Comparison of ENCODE assay signal across 15 cellular contexts in genomic region chr19:52722062-52723005, GRCh38. TPM values are rescaled to one million over a fixed set of nuclear protein-coding genes. Genes with fewer than 3 reads are reported as not detected.
DNase-seq lines count a peak whose midpoint lies in the region; ATAC-seq, FAIRE-seq and TF ChIP-seq lines count a peak whose summit lies in the region.
"Had no signal": no experiment of that assay in that cellular context is flagged by ENCODE, and none has a peak within 500 bp of the region (broad histone marks: within the 10 kb centered on the region; RNA-seq: fewer than 3 reads in every experiment).

No MANE protein-coding gene starts in this region.

- no peak for ATAC-seq in activated T-cell treated with anti-CD3 and anti-CD28 coated beads, Interleukin-2, amount 50 U/mL, for 72 hours (replicated peaks in 1 of 2)
- ATAC-seq: stimulated activated naive CD8-positive, alpha-beta T cell treated with anti-CD3 and anti-CD28 coated beads, Interleukin-15, amount 100 ng/mL, for 72 hours had no signal

- H3K27me3 ChIP-seq in adipocyte (replicated peaks; ENCODE audit: control insufficient read depth, insufficient read depth, low read length) (no peaks in the 10 kb centered on the region), neural progenitor cell (no peaks in the 10 kb centered on the region)
- H3K27me3 ChIP-seq: neutrophil had no signal

- no peak overlapping the region for H3K4me2 ChIP-seq in neural progenitor cell

- H4K20me1 ChIP-seq in neural progenitor cell (ENCODE audit: low read depth), result peaks cover under 1% of the 10 kb centered on the region

- no peak for DNase-seq in activated T-cell treated with anti-CD3 and anti-CD28 coated beads, Interleukin-2, amount 50 U/mL, for 72 hours
- DNase-seq in activated T-cell treated with anti-CD3 and anti-CD28 coated beads for 4 hours, result no peak
- peak; percentile 85 for DNase-seq in adipocyte (ENCODE audit: low read depth)
- DNase-seq in fibroblast of the conjunctiva (ENCODE audit: low read depth), result peak; percentile 34
- DNase-seq in urothelium cell line (ENCODE audit: low spot score), result peak; percentile 13
- DNase-seq in neural progenitor cell (ENCODE audit: low spot score), result no peak
- DNase-seq in DMS53 treated with DMSO at 0.1 percent for 48 hours (lab: John Stamatoyannopoulos, UW; ENCODE audit: unreplicated experiment), result no peak
- DNase-seq in NCI-H2196 treated with DMSO at 0.1 percent for 48 hours (lab: John Stamatoyannopoulos, UW; ENCODE audit: unreplicated experiment), result no peak
- DNase-seq: activated CD4-positive, alpha-beta memory T cell treated with anti-CD3 and anti-CD28 coated beads, Interleukin-2, amount 10 ng/mL, durations not matched to agents 7 days and 5 days; DMS53; NCI-H1417; stimulated activated CD4-positive, alpha-beta T cell treated with anti-CD3 and anti-CD28 coated beads, Interleukin-2, amount 100 ng/mL, for 48 hours; stimulated activated naive CD8-positive, alpha-beta T cell treated with anti-CD3 and anti-CD28 coated beads, Interleukin-15, amount 100 ng/mL, for 72 hours had no signal

- H2AFZ ChIP-seq in neural progenitor cell (replicated peaks), result no peak overlapping the region

- peaks cover 16% of the 10 kb centered on the region for H3K36me3 ChIP-seq in adipocyte (ENCODE audit: control insufficient read depth, insufficient read depth, low read length, severe bottlenecking)
- no peaks in the 10 kb centered on the region for H3K36me3 ChIP-seq in neural progenitor cell

- TF ChIP-seq CTCF in neural progenitor cell (IDR thresholded peaks at IDR 0.05), result no peak

- H3K4me1 ChIP-seq in adipocyte (ENCODE audit: control insufficient read depth, insufficient read depth, low read length), result peaks cover 5% of the 10 kb centered on the region
- peaks cover 2% of the 10 kb centered on the region for H3K4me1 ChIP-seq in neural progenitor cell

- peak overlapping the region; percentile 73 for H3K27ac Mint-ChIP-seq in activated T-cell treated with anti-CD3 and anti-CD28 coated beads, Interleukin-2, amount 50 U/mL, for 72 hours
- H3K27ac Mint-ChIP-seq in neural progenitor cell, result no peak overlapping the region
- H3K27ac Mint-ChIP-seq: activated CD4-positive, alpha-beta memory T cell treated with anti-CD3 and anti-CD28 coated beads, Interleukin-2, amount 10 ng/mL, durations not matched to agents 7 days and 5 days; stimulated activated naive CD8-positive, alpha-beta T cell treated with anti-CD3 and anti-CD28 coated beads, Interleukin-15, amount 100 ng/mL, for 72 hours had no signal

- H3K9ac ChIP-seq in adipocyte (ENCODE audit: low read length) (no peak overlapping the region), neural progenitor cell (no peak overlapping the region)

- no peaks in the 10 kb centered on the region for H3K9me3 ChIP-seq in adipocyte (ENCODE audit: control insufficient read depth, low read length)
- peaks cover 4% of the 10 kb centered on the region for H3K9me3 ChIP-seq in neural progenitor cell (ENCODE audit: low read depth)

- H3K27me3 Mint-ChIP-seq in activated T-cell treated with anti-CD3 and anti-CD28 coated beads, Interleukin-2, amount 50 U/mL, for 72 hours (ENCODE audit: low read depth), result no peaks in the 10 kb centered on the region
- H3K27me3 Mint-ChIP-seq in neural progenitor cell (ENCODE audit: insufficient read depth, low read depth), result no peaks in the 10 kb centered on the region
- H3K27me3 Mint-ChIP-seq: activated CD4-positive, alpha-beta memory T cell treated with anti-CD3 and anti-CD28 coated beads, Interleukin-2, amount 10 ng/mL, durations not matched to agents 7 days and 5 days; stimulated activated naive CD8-positive, alpha-beta T cell treated with anti-CD3 and anti-CD28 coated beads, Interleukin-15, amount 100 ng/mL, for 72 hours had no signal

- H3K27ac ChIP-seq in neural progenitor cell, result no peak overlapping the region
- H3K27ac ChIP-seq: 22Rv1, neutrophil had no signal

- peaks cover 7% of the 10 kb centered on the region for H3K4me1 Mint-ChIP-seq in activated T-cell treated with anti-CD3 and anti-CD28 coated beads, Interleukin-2, amount 50 U/mL, for 72 hours (ENCODE audit: low read depth)
- H3K4me1 Mint-ChIP-seq in neural progenitor cell, result no peaks in the 10 kb centered on the region
- H3K4me1 Mint-ChIP-seq: activated CD4-positive, alpha-beta memory T cell treated with anti-CD3 and anti-CD28 coated beads, Interleukin-2, amount 10 ng/mL, durations not matched to agents 7 days and 5 days; stimulated activated naive CD8-positive, alpha-beta T cell treated with anti-CD3 and anti-CD28 coated beads, Interleukin-15, amount 100 ng/mL, for 72 hours had no signal

- no peak for FAIRE-seq in urothelium cell line (lab: Jason Lieb, UNC)

- H3K4me3 ChIP-seq in adipocyte (ENCODE audit: low read length) (no peak overlapping the region), neural progenitor cell (no peak overlapping the region)

- H3K4me3 Mint-ChIP-seq in activated T-cell treated with anti-CD3 and anti-CD28 coated beads, Interleukin-2, amount 50 U/mL, for 72 hours, result no peak overlapping the region
- no peak overlapping the region for H3K4me3 Mint-ChIP-seq in neural progenitor cell
- H3K4me3 Mint-ChIP-seq: activated CD4-positive, alpha-beta memory T cell treated with anti-CD3 and anti-CD28 coated beads, Interleukin-2, amount 10 ng/mL, durations not matched to agents 7 days and 5 days; stimulated activated naive CD8-positive, alpha-beta T cell treated with anti-CD3 and anti-CD28 coated beads, Interleukin-15, amount 100 ng/mL, for 72 hours had no signal

- peaks cover 20 to 58% of the 10 kb centered on the region in 2 donors for H3K36me3 Mint-ChIP-seq in activated T-cell treated with anti-CD3 and anti-CD28 coated beads, Interleukin-2, amount 50 U/mL, for 72 hours (ENCODE audit: insufficient read depth in 2 of 2)
- peaks cover 58% of the 10 kb centered on the region for H3K36me3 Mint-ChIP-seq in neural progenitor cell

- H3F3A ChIP-seq in neural progenitor cell (ENCODE audit: low read depth), result peaks cover 11% of the 10 kb centered on the region

- H3K79me2 ChIP-seq in neural progenitor cell (ENCODE audit: low read depth), result no peaks in the 10 kb centered on the region

- peaks cover 2 to 6% of the 10 kb centered on the region in 2 donors for H3K9me3 Mint-ChIP-seq in activated T-cell treated with anti-CD3 and anti-CD28 coated beads, Interleukin-2, amount 50 U/mL, for 72 hours
- peaks cover 40% of the 10 kb centered on the region for H3K9me3 Mint-ChIP-seq in neural progenitor cell

RNA-seq across cellular contexts. Expression of gene ZNF611, which starts 12.5 kb away (rescaled TPM):
- total RNA-seq in activated T-cell treated with anti-CD3 and anti-CD28 coated beads, Interleukin-2, amount 50 U/mL, for 72 hours, result 10 to 100 TPM; 21.3 to 24.7 TPM
- total RNA-seq in neural progenitor cell (ENCODE audit: low replicate concordance), result 12.5 and 19.9 TPM in 2 replicates

Comparison
In these comparisons a context has a peak if more than half of its experiments do, and no peak if none do; other contexts are left out.
1. DNase-seq: peak in adipocyte (single experiment), fibroblast of the conjunctiva (single experiment) and urothelium cell line (single experiment); none in activated T-cell treated with anti-CD3 and anti-CD28 coated beads, Interleukin-2, amount 50 U/mL, for 72 hours (0 of 2), activated T-cell treated with anti-CD3 and anti-CD28 coated beads for 4 hours (single experiment), neural progenitor cell (single experiment), DMS53 treated with DMSO at 0.1 percent for 48 hours (single experiment) and NCI-H2196 treated with DMSO at 0.1 percent for 48 hours (single experiment).